Comparison of ENCODE assay signal across 8 cellular contexts in genomic region chr19:44748426-44749254, GRCh38. TPM values are rescaled to one million over a fixed set of nuclear protein-coding genes. Genes with fewer than 3 reads are reported as not detected.
DNase-seq lines count a peak whose midpoint lies in the region; ATAC-seq, FAIRE-seq and TF ChIP-seq lines count a peak whose summit lies in the region.

Gene BCL3, plus strand, starts transcription at chr19:44748708. Its CDS starts 83 bp downstream, at chr19:44748791.

- H3K27me3 Mint-ChIP-seq in activated CD8-positive, alpha-beta T cell treated with anti-CD3 and anti-CD28 coated beads for 36 hours = no peaks in the 10 kb centered on the region
- no peaks in the 10 kb centered on the region for H3K27me3 Mint-ChIP-seq in stimulated activated naive B cell treated with anti-CD40 and anti-IgM and Interleukin-4, amounts not matched to agents 10 μg/mL and 1 μg/mL and 100 μg/mL, for 72 hours

- H3K9ac ChIP-seq in endocrine pancreas (ENCODE audit: control insufficient read depth, insufficient read depth, low read length) = peak within 1 kb of the TSS; percentile 73

- CTCF ChIA-PET in activated CD8-positive, alpha-beta T cell treated with anti-CD3 and anti-CD28 coated beads for 36 hours (lab: Charles Lee) = interaction anchor here (1.1 to 2.3 kb wide), 5 partner anchors 8 to 35 kb away, joined by 3 to 14 read pairs (median 4); no protein-coding TSS in a partner anchor

- peak; percentile 38 for ATAC-seq in activated CD8-positive, alpha-beta T cell treated with anti-CD3 and anti-CD28 coated beads for 36 hours
- peak; percentile 56 for ATAC-seq in mucosa of descending colon
- ATAC-seq in stimulated activated naive B cell treated with anti-CD40 and anti-IgM and Interleukin-4, amounts not matched to agents 10 μg/mL and 1 μg/mL and 100 μg/mL, for 72 hours (replicated peaks) = peak; percentile 35 to 52

- H3K4me1 ChIP-seq in endocrine pancreas (ENCODE audit: control insufficient read depth, insufficient read depth, low read length) = peaks cover 8% of the 10 kb centered on the region
- H3K4me1 ChIP-seq in mucosa of descending colon (ENCODE audit: low read depth) = peaks cover 68% of the 10 kb centered on the region

- H3K27me3 ChIP-seq in endocrine pancreas (ENCODE audit: control insufficient read depth, insufficient read depth, low read length) = no peaks in the 10 kb centered on the region

- H3K36me3 Mint-ChIP-seq in activated CD8-positive, alpha-beta T cell treated with anti-CD3 and anti-CD28 coated beads for 36 hours (ENCODE audit: low read depth) = peaks cover 35% of the 10 kb centered on the region
- H3K36me3 Mint-ChIP-seq in stimulated activated naive B cell treated with anti-CD40 and anti-IgM and Interleukin-4, amounts not matched to agents 10 μg/mL and 1 μg/mL and 100 μg/mL, for 72 hours = peaks cover 23 to 35% of the 10 kb centered on the region in 2 donors

- peak within 1 kb of the TSS; percentile 62 for H3K4me3 ChIP-seq in endocrine pancreas (ENCODE audit: control insufficient read depth, insufficient read depth, low read length)
- peak within 1 kb of the TSS; percentile 77 for H3K4me3 ChIP-seq in mucosa of descending colon

- FAIRE-seq in GM19239 (lab: Jason Lieb, UNC) = no peak

- peak within 1 kb of the TSS; percentile 87 for H3K4me3 Mint-ChIP-seq in activated CD8-positive, alpha-beta T cell treated with anti-CD3 and anti-CD28 coated beads for 36 hours
- H3K4me3 Mint-ChIP-seq in stimulated activated naive B cell treated with anti-CD40 and anti-IgM and Interleukin-4, amounts not matched to agents 10 μg/mL and 1 μg/mL and 100 μg/mL, for 72 hours = peak within 1 kb of the TSS; percentile 88 to 95

- H3K36me3 ChIP-seq in endocrine pancreas (ENCODE audit: control insufficient read depth, insufficient read depth, low read length) (no peaks in the 10 kb centered on the region), mucosa of descending colon (ENCODE audit: low read depth) (no peaks in the 10 kb centered on the region)

- no peaks in the 10 kb centered on the region for H3K9me3 Mint-ChIP-seq in activated CD8-positive, alpha-beta T cell treated with anti-CD3 and anti-CD28 coated beads for 36 hours
- H3K9me3 Mint-ChIP-seq in stimulated activated naive B cell treated with anti-CD40 and anti-IgM and Interleukin-4, amounts not matched to agents 10 μg/mL and 1 μg/mL and 100 μg/mL, for 72 hours = no peaks in the 10 kb centered on the region

- no peak for TF ChIP-seq CTCF in activated CD8-positive, alpha-beta T cell treated with anti-CD3 and anti-CD28 coated beads for 36 hours (IDR thresholded peaks at IDR 0.05)
- TF ChIP-seq CTCF in mucosa of descending colon (IDR thresholded peaks at IDR 0.05) = no peak

- peak within 1 kb of the TSS; percentile 90 for H3K27ac Mint-ChIP-seq in activated CD8-positive, alpha-beta T cell treated with anti-CD3 and anti-CD28 coated beads for 36 hours
- peak within 1 kb of the TSS; percentile 95 for H3K27ac Mint-ChIP-seq in stimulated activated naive B cell treated with anti-CD40 and anti-IgM and Interleukin-4, amounts not matched to agents 10 μg/mL and 1 μg/mL and 100 μg/mL, for 72 hours

- POLR2A ChIA-PET in activated CD8-positive, alpha-beta T cell treated with anti-CD3 and anti-CD28 coated beads for 36 hours (lab: Charles Lee) = interaction anchor here (0.6 to 1.0 kb wide), 4 partner anchors 26 to 253 kb away, joined by 3 read pairs; partner anchors contain the start of gene RELB

- intact Hi-C loops in activated CD8-positive, alpha-beta T cell treated with anti-CD3 and anti-CD28 coated beads for 36 hours (cut with micrococcal nuclease) = no loop called here
- intact Hi-C loops in mucosa of descending colon (cut with DNase I, micrococcal nuclease) = no loop called here

- H3K9me3 ChIP-seq in endocrine pancreas (ENCODE audit: control insufficient read depth, low read length) (no peaks in the 10 kb centered on the region), mucosa of descending colon (no peaks in the 10 kb centered on the region)

- DNase-seq in AG08395 (ENCODE audit: low spot score) (peak; percentile 67), GM19239 (ENCODE audit: insufficient read length, low spot score) (peak; percentile 59), LoVo (ENCODE audit: low spot score) (peak; percentile 73), mucosa of descending colon (peak; percentile 87 to 93 (median 91)), OCI-M1 (lab: John Stamatoyannopoulos, UW) (no peak)
- peak; percentile 72 for DNase-seq in activated CD8-positive, alpha-beta T cell treated with anti-CD3 and anti-CD28 coated beads for 36 hours
- DNase-seq in stimulated activated naive B cell treated with anti-CD40 and anti-IgM and Interleukin-4, amounts not matched to agents 10 μg/mL and 1 μg/mL and 100 μg/mL, for 72 hours = peak; percentile 69

- H3K4me1 Mint-ChIP-seq in activated CD8-positive, alpha-beta T cell treated with anti-CD3 and anti-CD28 coated beads for 36 hours (ENCODE audit: low read depth) = peaks cover 49% of the 10 kb centered on the region
- H3K4me1 Mint-ChIP-seq in stimulated activated naive B cell treated with anti-CD40 and anti-IgM and Interleukin-4, amounts not matched to agents 10 μg/mL and 1 μg/mL and 100 μg/mL, for 72 hours = peaks cover 59 to 68% of the 10 kb centered on the region in 2 donors

RNA-seq across cellular contexts. Expression of gene BCL3, which starts in this region (rescaled TPM):
- total RNA-seq in activated CD8-positive, alpha-beta T cell treated with anti-CD3 and anti-CD28 coated beads for 36 hours = 10 to 100 TPM; 22.8 to 27.7 TPM
- total RNA-seq in mucosa of descending colon = 100 to 1,000 TPM in 1 of 3 donors, 10 to 100 TPM in 2; 78.9 to 145 (median 90.6) TPM
